Comparison of ENCODE assay signal across 8 cellular contexts in genomic region chr4:185142911-185143595, GRCh38. TPM values are rescaled to one million over a fixed set of nuclear protein-coding genes. Genes with fewer than 3 reads are reported as not detected.
DNase-seq lines count a peak whose midpoint lies in the region; ATAC-seq and TF ChIP-seq lines count a peak whose summit lies in the region.

Gene SLC25A4, plus strand, starts transcription at chr4:185143266. Its CDS starts 107 bp downstream, at chr4:185143373.

- peak within 1 kb of the TSS; percentile 96 for H2AFZ ChIP-seq in neuronal stem cell (ENCODE audit: low read length)

- H3K4me3 Mint-ChIP-seq in IgD-negative memory B cell, result peak within 1 kb of the TSS; percentile 92 to 95 (median 92)

- H3K27me3 ChIP-seq in DOHH2 (ENCODE audit: control insufficient read depth, low read length) (no peaks in the 10 kb centered on the region), neuronal stem cell (ENCODE audit: control insufficient read depth in 3 of 3, insufficient read depth in 3 of 3, low read depth in 1 of 3, low read length in 3 of 3) (peaks cover 0 to 12% (median 0%) of the 10 kb centered on the region in 3 experiments)

- peaks cover 31% of the 10 kb centered on the region for H3K36me3 ChIP-seq in DOHH2 (ENCODE audit: control insufficient read depth, low read length)
- H3K36me3 ChIP-seq in neuronal stem cell (replicated peaks in 1 of 2; ENCODE audit: control insufficient read depth in 2 of 2, insufficient read depth in 2 of 2, low read length in 2 of 2), result peaks cover 10 to 25% of the 10 kb centered on the region in 2 donors

- H3K4me2 ChIP-seq in DOHH2 (ENCODE audit: low read length) (peak within 1 kb of the TSS; percentile 76), neuronal stem cell (ENCODE audit: insufficient read depth, low read length, poor library complexity, severe bottlenecking) (peak within 1 kb of the TSS; percentile 93)

- TF ChIP-seq CTCF in DOHH2 (IDR thresholded peaks at IDR 0.05; ENCODE audit: low read depth, low read length, poor library complexity, severe bottlenecking), result peak; percentile 51

- H3K4ac ChIP-seq in neuronal stem cell (ENCODE audit: low read length), result no peak within 1 kb of the TSS

- peak within 1 kb of the TSS; percentile 58 for H2BK15ac ChIP-seq in neuronal stem cell (ENCODE audit: low read length)

- peak within 1 kb of the TSS; percentile 92 for H3K14ac ChIP-seq in neuronal stem cell (ENCODE audit: low read length)

- H3K4me1 Mint-ChIP-seq in IgD-negative memory B cell, result peaks cover 5 to 13% (median 6%) of the 10 kb centered on the region in 3 donors

- H3K9me2 ChIP-seq in DOHH2 (replicated peaks; ENCODE audit: control insufficient read depth, low read length), result no peaks in the 10 kb centered on the region

- H4K8ac ChIP-seq in neuronal stem cell (ENCODE audit: low read depth, low read length), result no peak within 1 kb of the TSS

- H3K23ac ChIP-seq in neuronal stem cell (ENCODE audit: low read depth, low read length, poor library complexity), result peak within 1 kb of the TSS; percentile 99

- no peak within 1 kb of the TSS for H2AK5ac ChIP-seq in neuronal stem cell (ENCODE audit: low read depth, low read length)

- peak; percentile 32 for DNase-seq in SHP77 treated with DMSO at 0.1 percent for 48 hours (lab: John Stamatoyannopoulos, UW)
- DNase-seq in activated gamma-delta T cell treated with anti-CD3 and anti-CD28 coated beads, Interleukin-2, amount 50 U/mL, for 16 hours (ENCODE audit: low read depth), result peak; percentile 74
- peak; percentile 68 for DNase-seq in foreskin melanocyte
- DNase-seq in neuronal stem cell (ENCODE audit: low spot score), result peak; percentile 89
- DNase-seq in substantia nigra (lab: John Stamatoyannopoulos, UW), result peak; percentile 43 to 95 (median 82)

- H3K4me1 ChIP-seq in DOHH2 (ENCODE audit: control insufficient read depth, low read length), result peaks cover 20% of the 10 kb centered on the region
- H3K4me1 ChIP-seq in neuronal stem cell (ENCODE audit: control insufficient read depth in 2 of 2, insufficient read depth in 1 of 2, low read depth in 1 of 2, low read length in 2 of 2), result peaks cover 4 to 6% of the 10 kb centered on the region in 2 donors

- H2BK5ac ChIP-seq in neuronal stem cell (ENCODE audit: low read length), result peak within 1 kb of the TSS; percentile 87

- peaks cover 2% of the 10 kb centered on the region for H3K27me3 Mint-ChIP-seq in IgD-negative memory B cell

- peaks cover 22% of the 10 kb centered on the region for H3K79me2 ChIP-seq in DOHH2 (ENCODE audit: control insufficient read depth, low read length)

- no peaks in the 10 kb centered on the region for H4K20me1 ChIP-seq in DOHH2 (ENCODE audit: control insufficient read depth, insufficient read depth, low read depth, low read length)

- peak within 1 kb of the TSS; percentile 83 to 92 (median 88) for H3K27ac Mint-ChIP-seq in IgD-negative memory B cell

- no CpG with 5 or more reads among the region's 87 CpGs for WGBS in neuronal stem cell (ENCODE audit: extremely low coverage in 2 of 2, insufficient read length in 2 of 2, insufficient replicate concordance in 1 of 2), 2 donors

- H3K36me3 Mint-ChIP-seq in IgD-negative memory B cell, result peaks cover 2% of the 10 kb centered on the region

- no peaks in the 10 kb centered on the region for H3K9me3 Mint-ChIP-seq in IgD-negative memory B cell

- ATAC-seq in GM21526 (IDR thresholded peaks at IDR 0.05; ENCODE audit: low FRiP score, unreplicated experiment), result peak; percentile 96

- peak within 1 kb of the TSS; percentile 70 for H2BK12ac ChIP-seq in neuronal stem cell (ENCODE audit: low read length)

- H3K4me3 ChIP-seq in DOHH2 (ENCODE audit: low read length) (peak within 1 kb of the TSS; percentile 86), neuronal stem cell (ENCODE audit: low read length in 2 of 2) (peak within 1 kb of the TSS; percentile 89 to 92)

- H3K79me1 ChIP-seq in neuronal stem cell (ENCODE audit: low read depth, low read length), result peaks cover 8% of the 10 kb centered on the region

- H3K18ac ChIP-seq in neuronal stem cell (ENCODE audit: low read length), result peak within 1 kb of the TSS; percentile 97

- H3K9ac ChIP-seq in neuronal stem cell (ENCODE audit: low read depth, low read length, poor library complexity), result peak within 1 kb of the TSS; percentile 99

- peaks cover 6% of the 10 kb centered on the region for H3F3A ChIP-seq in DOHH2 (ENCODE audit: control insufficient read depth, insufficient read depth)

- H3K9me3 ChIP-seq in DOHH2 (ENCODE audit: control insufficient read depth, insufficient read depth, low read length) (no peaks in the 10 kb centered on the region), neuronal stem cell (replicated peaks in 1 of 2; ENCODE audit: control insufficient read depth in 2 of 2, insufficient read depth in 1 of 2, low read depth in 1 of 2, low read length in 2 of 2) (no peaks in the 10 kb centered on the region)

- H2BK120ac ChIP-seq in neuronal stem cell (ENCODE audit: low read depth, low read length), result peak within 1 kb of the TSS; percentile 40

- peak within 1 kb of the TSS; percentile 27; the same call in 1 of the 2 replicates for H3K27ac ChIP-seq in DOHH2 (ENCODE audit: low read depth, low read length)
- H3K27ac ChIP-seq in neuronal stem cell (replicated peaks; ENCODE audit: low read length), result no peak within 1 kb of the TSS
- H3K27ac ChIP-seq in substantia nigra (ENCODE audit: low read depth, low read length, poor library complexity, severe bottlenecking), result peak within 1 kb of the TSS; percentile 93

- no peak within 1 kb of the TSS for H4K91ac ChIP-seq in neuronal stem cell (ENCODE audit: low read depth, low read length, poor library complexity)

RNA-seq across cellular contexts. Expression of gene SLC25A4, which starts in this region (rescaled TPM):
- 16.6 TPM for polyA plus RNA-seq in IgD-negative memory B cell
- 13.8 TPM for polyA plus RNA-seq in neuronal stem cell (2013, experiment 1 of 2)
- 14.1 TPM for polyA plus RNA-seq in neuronal stem cell (2013, experiment 2 of 2)

Comparison
In these comparisons a context has a peak if more than half of its experiments do, and no peak if none do; other contexts are left out.
1. DNase-seq: peak in every context shown above with its lines; median percentile 89 in neuronal stem cell; 82 in substantia nigra; 74 in activated gamma-delta T cell treated with anti-CD3 and anti-CD28 coated beads, Interleukin-2, amount 50 U/mL, for 16 hours; 68 in foreskin melanocyte; 32 in SHP77 treated with DMSO at 0.1 percent for 48 hours.